29 cellular contexts compared by ENCODE assay signal in the genomic region with DNA sequence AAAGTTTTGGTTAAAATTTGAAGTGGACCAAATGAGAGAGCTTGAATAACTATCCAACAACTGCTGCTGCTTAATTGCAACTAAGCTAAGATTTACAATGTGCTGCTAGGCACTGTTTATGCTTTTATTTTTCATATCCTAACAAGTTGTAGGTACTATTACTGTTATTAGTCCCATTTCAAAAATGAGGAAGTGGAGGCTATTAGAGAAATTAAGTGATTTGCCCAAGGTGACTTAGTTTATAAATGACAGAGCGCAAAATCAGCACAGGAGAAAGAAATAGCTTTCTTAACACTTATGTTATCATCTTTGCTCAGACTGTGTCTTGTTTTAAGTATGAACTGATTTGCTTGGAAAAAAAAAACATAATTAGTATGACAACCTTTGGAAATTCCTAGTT. TPM values are rescaled to one million over a fixed set of nuclear protein-coding genes. Genes with fewer than 3 reads are reported as not detected.
"Had no signal": no experiment of that assay in that cellular context is flagged by ENCODE, and none has a peak within 500 bp of the region (broad histone marks: within the 10 kb centered on the region; RNA-seq: fewer than 3 reads in every experiment).

No MANE protein-coding gene starts in this region.

- FAIRE-seq: endometrium, islet of Langerhans, keratinocyte had no signal

- H3K27ac ChIP-seq: colonic mucosa, epithelial cell of prostate, esophagus squamous epithelium, gastrocnemius medialis, heart right ventricle, left lung, lower lobe of right lung had no signal

- H3K27ac Mint-ChIP-seq: natural killer cell had no signal

- H3K9me3 ChIP-seq: colonic mucosa, esophagus squamous epithelium, gastrocnemius medialis, heart right ventricle, left lung, lower lobe of right lung had no signal

- H3K4me3 Mint-ChIP-seq: naive thymus-derived CD4-positive, alpha-beta T cell; natural killer cell had no signal

- H3K36me3 ChIP-seq: colonic mucosa had no signal

- H3K27me3 ChIP-seq: colonic mucosa, dorsolateral prefrontal cortex, esophagus squamous epithelium, gastrocnemius medialis, heart right ventricle, left lung had no signal

- DNase-seq: colonic mucosa; cortex of kidney; dermis blood vessel endothelial cell; dorsolateral prefrontal cortex; effector CD4-positive, alpha-beta T cell; effector memory CD4-positive, alpha-beta T cell; erythroblast; esophagus squamous epithelium; foreskin fibroblast; foreskin melanocyte; gastrocnemius medialis; glutamatergic neuron; head of caudate nucleus; heart right ventricle; hippocampal formation; left cardiac atrium; left lung; left ventricle myocardium superior; lower lobe of right lung; mesendoderm; midbrain; naive thymus-derived CD4-positive, alpha-beta T cell; natural killer cell had no signal

- H3K9me3 Mint-ChIP-seq: naive thymus-derived CD4-positive, alpha-beta T cell; natural killer cell had no signal

- H3K4me1 ChIP-seq: colonic mucosa, esophagus squamous epithelium, gastrocnemius medialis, lower lobe of right lung had no signal

- H3K4me3 ChIP-seq: colonic mucosa, dorsolateral prefrontal cortex, esophagus squamous epithelium, gastrocnemius medialis, heart right ventricle, left lung, lower lobe of right lung had no signal

- H3K27me3 Mint-ChIP-seq: naive thymus-derived CD4-positive, alpha-beta T cell had no signal

- ATAC-seq: esophagus mucosa; gastrocnemius medialis; heart right ventricle; left cardiac atrium; left lung; left ventricle myocardium superior; lower lobe of right lung; naive thymus-derived CD4-positive, alpha-beta T cell; natural killer cell had no signal

RNA-seq across cellular contexts. Expression of gene TSLP, which starts 43.7 kb away (rescaled TPM):
- total RNA-seq: lung microvascular endothelial cell, natural killer cell had no signal
- polyA plus RNA-seq: naive thymus-derived CD4-positive, alpha-beta T cell had no signal
